8 cellular contexts compared by ENCODE assay signal in genomic region chr3:41199866-41200668, GRCh38. TPM values are rescaled to one million over a fixed set of nuclear protein-coding genes. Genes with fewer than 3 reads are reported as not detected.
A peak's percentile ranks its signal among the peaks of the same experiment; 100 is the strongest.
DNase-seq lines count a peak whose midpoint lies in the region; ATAC-seq and TF ChIP-seq lines count a peak whose summit lies in the region.

No MANE protein-coding gene starts in this region.

- H3K4me1 ChIP-seq in OCI-LY3 (ENCODE audit: low read length) = peaks cover 37% of the 10 kb centered on the region

- H3K9me3 Mint-ChIP-seq in HFFc6 (no peaks in the 10 kb centered on the region), osteocyte (ENCODE audit: unreplicated experiment) (no peaks in the 10 kb centered on the region)

- peaks cover 13% of the 10 kb centered on the region for H3K27me3 ChIP-seq in OCI-LY3 (ENCODE audit: low read depth, low read length)

- no peaks in the 10 kb centered on the region for H3K36me3 ChIP-seq in OCI-LY3 (replicated peaks; ENCODE audit: low read depth, low read length)

- DNase-seq in ELR (ENCODE audit: low read depth) = peak; percentile 55
- no peak for DNase-seq in HFFc6
- DNase-seq in activated naive CD4-positive, alpha-beta T cell treated with anti-CD3 and anti-CD28 coated beads, Interleukin-2, amount 50 U/mL, for 16 hours = peak; percentile 34
- peak; percentile 54 for DNase-seq in glomerular visceral epithelial cell (ENCODE audit: extremely low spot score)
- no peak for DNase-seq in osteocyte (ENCODE audit: extremely low spot score, unreplicated experiment)
- DNase-seq in SHP77 (lab: John Stamatoyannopoulos, UW) = no peak

- no peak for ATAC-seq in HG03442 (IDR thresholded peaks at IDR 0.05; ENCODE audit: unreplicated experiment)

- peak overlapping the region; percentile 75 for H3K27ac Mint-ChIP-seq in HFFc6
- H3K27ac Mint-ChIP-seq in osteocyte (ENCODE audit: unreplicated experiment) = peak overlapping the region; percentile 89

- H3K27ac ChIP-seq in OCI-LY3 (ENCODE audit: low read length) = peak overlapping the region; percentile 77

- H4K20me1 ChIP-seq in OCI-LY3 (ENCODE audit: insufficient read depth, low read length) = peaks cover 51% of the 10 kb centered on the region

- H3K79me2 ChIP-seq in OCI-LY3 (ENCODE audit: low read length) = peaks cover 57% of the 10 kb centered on the region

- H3K4me2 ChIP-seq in OCI-LY3 (ENCODE audit: low read length) = peak overlapping the region; percentile 87

- H3K36me3 Mint-ChIP-seq in HFFc6 (ENCODE audit: low read depth) (peaks cover 12% of the 10 kb centered on the region; the same call in 1 of the 2 replicates), osteocyte (ENCODE audit: unreplicated experiment) (no peaks in the 10 kb centered on the region)

- TF ChIP-seq CTCF in HFFc6 (IDR thresholded peaks at IDR 0.05) (no peak), OCI-LY3 (IDR thresholded peaks at IDR 0.05; ENCODE audit: low read depth, low read length) (no peak), osteocyte (IDR thresholded peaks at IDR 0.05) (no peak)

- H3K4me3 Mint-ChIP-seq in HFFc6 (peak overlapping the region; percentile 92), osteocyte (ENCODE audit: unreplicated experiment) (peak overlapping the region; percentile 87)

- H3K4me3 ChIP-seq in OCI-LY3 (ENCODE audit: low read length) = peak overlapping the region; percentile 95

- H2AFZ ChIP-seq in OCI-LY3 (ENCODE audit: low read depth, low read length) = no peak overlapping the region

- H3K9me3 ChIP-seq in OCI-LY3 (ENCODE audit: insufficient read depth, low read length) = no peaks in the 10 kb centered on the region

- H3K27me3 Mint-ChIP-seq in HFFc6 (ENCODE audit: insufficient read depth) = peaks cover 2% of the 10 kb centered on the region
- H3K27me3 Mint-ChIP-seq in osteocyte (ENCODE audit: unreplicated experiment) = peaks cover 21% of the 10 kb centered on the region

- H3K9ac ChIP-seq in OCI-LY3 (ENCODE audit: low read length) = peak overlapping the region; percentile 99

- H3K4me1 Mint-ChIP-seq in HFFc6 (ENCODE audit: low read depth) (peaks cover 43% of the 10 kb centered on the region), osteocyte (ENCODE audit: unreplicated experiment) (peaks cover 44% of the 10 kb centered on the region)

RNA-seq across cellular contexts. Expression of gene CTNNB1, which starts 0.8 kb away (rescaled TPM):
- total RNA-seq in HFFc6 (2021; fragmentation: NEBNext Ultra II Directional; extraction: Animal tissue kit (Norgen Biotek cat#: 25700)) = 100 to 1,000 TPM; 299 to 330 (median 312) TPM
- total RNA-seq in osteocyte = 321 and 339 TPM in 2 replicates

Comparison
In these comparisons a context has a peak if more than half of its experiments do, and no peak if none do; other contexts are left out.
1. DNase-seq: peak in ELR (single experiment), activated naive CD4-positive, alpha-beta T cell treated with anti-CD3 and anti-CD28 coated beads, Interleukin-2, amount 50 U/mL, for 16 hours (single experiment) and glomerular visceral epithelial cell (single experiment); none in HFFc6 (single experiment), osteocyte (single experiment) and SHP77 (0 of 2).